In genomic region chr9:38037981-38038306, GRCh38 we compare ENCODE assay signal across 20 cellular contexts. TPM values are rescaled to one million over a fixed set of nuclear protein-coding genes. Genes with fewer than 3 reads are reported as not detected.
A peak's percentile ranks its signal among the peaks of the same experiment; 100 is the strongest.
DNase-seq lines count a peak whose midpoint lies in the region; ATAC-seq, FAIRE-seq and TF ChIP-seq lines count a peak whose summit lies in the region.
"Had no signal": no experiment of that assay in that cellular context is flagged by ENCODE, and none has a peak within 500 bp of the region (broad histone marks: within the 10 kb centered on the region; RNA-seq: fewer than 3 reads in every experiment).

No MANE protein-coding gene starts in this region.

- no peaks in the 10 kb centered on the region for H3K9me3 ChIP-seq in HepG2 (ENCODE audit: low read length)
- H3K9me3 ChIP-seq in right lobe of liver, result no peaks in the 10 kb centered on the region
- no peaks in the 10 kb centered on the region for H3K9me3 ChIP-seq in K562 (replicated peaks; ENCODE audit: control insufficient read depth, insufficient read depth, low read depth, low read length)
- H3K9me3 ChIP-seq: mucosa of descending colon, upper lobe of right lung had no signal

- H3K36me3 ChIP-seq in HepG2 (replicated peaks in 1 of 2; ENCODE audit: control insufficient read depth in 1 of 2, insufficient read depth in 2 of 2, low read length in 2 of 2) (peaks cover 8 to 37% of the 10 kb centered on the region in 2 experiments), right lobe of liver (no peaks in the 10 kb centered on the region), K562 (ENCODE audit: control insufficient read depth, insufficient read depth, low read length) (no peaks in the 10 kb centered on the region)
- H3K36me3 ChIP-seq: upper lobe of right lung had no signal

- no peaks in the 10 kb centered on the region for H3K9me1 ChIP-seq in K562 (ENCODE audit: control insufficient read depth, insufficient read depth, low read length)

- 98% methylated on average over 5 of the region's 5 CpGs for WGBS in HepG2 (ENCODE audit: low lambda C conversion rate)
- WGBS in right lobe of liver (ENCODE audit: insufficient coverage, low coverage, low lambda C conversion rate, missing lambda C conversion rate), result 83% methylated on average over 2 of the region's 5 CpGs
- WGBS in K562 (ENCODE audit: insufficient coverage, low coverage, missing lambda C conversion rate), result 67% methylated on average over 5 of the region's 5 CpGs

- FAIRE-seq in HepG2 (lab: Jason Lieb, UNC), result no peak
- no peak for FAIRE-seq in K562 (lab: Jason Lieb, UNC)

- H3K36me3 Mint-ChIP-seq in type B pancreatic cell, result no peaks in the 10 kb centered on the region

- in situ Hi-C loops in HepG2 (cut with HindIII; ENCODE audit: extremely low pct_ligation_motif_present, low pct_unique_long_range_greater_than_20kb) (no loop called here), K562 (cut with MboI) (no loop called here)

- H3K27me3 ChIP-seq in HepG2 (ENCODE audit: control insufficient read depth in 1 of 2, insufficient read depth in 2 of 2, low read length in 2 of 2) (no peaks in the 10 kb centered on the region), right lobe of liver (no peaks in the 10 kb centered on the region), K562 (ENCODE audit: control insufficient read depth in 2 of 2, insufficient read depth in 2 of 2, low read length in 2 of 2) (no peaks in the 10 kb centered on the region)
- H3K27me3 ChIP-seq: upper lobe of right lung had no signal

- intact Hi-C loops in HepG2 (cut with micrococcal nuclease; ENCODE audit: unreplicated experiment), result no loop called here
- intact Hi-C loops in right lobe of liver (cut with DNase I), result no loop called here
- intact Hi-C loops in K562 (cut with micrococcal nuclease), result loop anchor here (2.0 kb wide), 1 partner anchor 29 kb away; no protein-coding TSS in a partner anchor

- H3K4me3 Mint-ChIP-seq in type B pancreatic cell, result no peak overlapping the region
- H3K4me3 Mint-ChIP-seq: central memory CD8-positive, alpha-beta T cell; stimulated activated naive CD8-positive, alpha-beta T cell treated with anti-CD3 and anti-CD28 coated beads, Interleukin-15, Interleukin-2, amounts not matched to agents 100 ng/mL and 50 ng/mL, for 24 hours had no signal

- TF ChIP-seq RAD21 in HepG2 (CRISPR knock-in tag; IDR thresholded peaks at IDR 0.05) (no peak), K562 (CRISPR knock-in tag; conservative IDR thresholded peaks at IDR 0.05 in 1 of 2, IDR thresholded peaks at IDR 0.05 in 1 of 2) (no peak)

- H3K27ac ChIP-seq in HepG2 (ENCODE audit: extremely low read length, insufficient read depth, low read length), result no peak overlapping the region
- H3K27ac ChIP-seq in right lobe of liver, result no peak overlapping the region
- H3K27ac ChIP-seq in K562 (ENCODE audit: extremely low read depth, low read depth, low read length), result peak overlapping the region; percentile 89
- H3K27ac ChIP-seq: upper lobe of right lung had no signal

- CTCF ChIA-PET in HepG2 (lab: Yijun Ruan, JAX; ENCODE audit: low intra/inter-chr PET ratio, low total read pairs), result no interaction called here
- CTCF ChIA-PET in K562 (lab: Yijun Ruan, JAX; ENCODE audit: low intra/inter-chr PET ratio), result no interaction called here

- no peak for TF ChIP-seq POLR2A in HepG2 (IDR thresholded peaks at IDR 0.05; ENCODE audit: insufficient read depth in 1 of 2, low read depth in 2 of 2, low read length in 2 of 2)
- TF ChIP-seq POLR2A in right lobe of liver (IDR thresholded peaks at IDR 0.05), result no peak
- TF ChIP-seq POLR2A in K562 (conservative IDR thresholded peaks at IDR 0.05), result no peak

- H3K4me1 ChIP-seq in HepG2 (ENCODE audit: insufficient read depth, low read length) (peaks cover 96% of the 10 kb centered on the region), right lobe of liver (peaks cover 0 to 55% (median 14%) of the 10 kb centered on the region in 4 donors), K562 (replicated peaks in 1 of 2; ENCODE audit: control insufficient read depth in 2 of 2, insufficient read depth in 2 of 2, low read length in 2 of 2) (peaks cover 53 to 58% of the 10 kb centered on the region in 2 experiments)

- no peak overlapping the region for H3K4me3 ChIP-seq in HepG2 (replicated peaks in 1 of 3; ENCODE audit: insufficient read depth in 1 of 3, low read depth in 2 of 3, low read length in 3 of 3)
- no peak overlapping the region for H3K4me3 ChIP-seq in right lobe of liver
- H3K4me3 ChIP-seq in K562, result no peak overlapping the region
- H3K4me3 ChIP-seq: mucosa of descending colon, upper lobe of right lung had no signal

- BruUV-seq in HepG2 (replicated peaks; lab: Mats Ljungman, UMichigan), result no TSS peak
- BruUV-seq in K562 (replicated peaks; lab: Mats Ljungman, UMichigan), result no TSS peak

- no peak for ATAC-seq in HepG2
- ATAC-seq in right lobe of liver, result no peak
- ATAC-seq in K562, result no peak
- ATAC-seq: mucosa of descending colon, upper lobe of right lung had no signal

- no peaks in the 10 kb centered on the region for H3K9me3 Mint-ChIP-seq in type B pancreatic cell
- H3K9me3 Mint-ChIP-seq: activated T-helper 2 cell treated with anti-CD3 and anti-CD28 coated beads, Interferon-gamma antibody, Interleukin-2, Interleukin-4, amounts not matched to agents 10 μg/mL and 5 μg/mL and 100 μg/mL, durations not matched to agents 14 hours and 24 hours and 36 hours; central memory CD8-positive, alpha-beta T cell; stimulated activated naive CD8-positive, alpha-beta T cell treated with anti-CD3 and anti-CD28 coated beads, Interleukin-15, Interleukin-2, amounts not matched to agents 100 ng/mL and 50 ng/mL, for 24 hours had no signal

- no peaks in the 10 kb centered on the region for H3K27me3 Mint-ChIP-seq in type B pancreatic cell

- H3K79me2 ChIP-seq in HepG2 (ENCODE audit: insufficient read depth, low read length) (peaks cover 98% of the 10 kb centered on the region), K562 (ENCODE audit: control insufficient read depth, insufficient read depth, low read length) (peaks cover 59% of the 10 kb centered on the region)

- H3K4me1 Mint-ChIP-seq in type B pancreatic cell (ENCODE audit: unreplicated experiment), result peaks cover 42% of the 10 kb centered on the region
- H3K4me1 Mint-ChIP-seq: central memory CD8-positive, alpha-beta T cell had no signal

- DNase-seq in HepG2 (ENCODE audit: low spot score) (no peak), right lobe of liver (no peak), K562 (ENCODE audit: extremely low read depth in 1 of 4, low spot score in 3 of 4) (no peak), islet precursor cell (peak; percentile 53), type B pancreatic cell (ENCODE audit: extremely low spot score, unreplicated experiment) (no peak), hepatic stellate cell (ENCODE audit: low spot score) (no peak), T-helper 1 cell (no peak), NCI-H1417 treated with DMSO at 0.1 percent for 48 hours (lab: John Stamatoyannopoulos, UW) (no peak)
- DNase-seq: activated CD4-positive, alpha-beta T cell treated with anti-CD3 and anti-CD28 coated beads for 1 hour; effector CD4-positive, alpha-beta T cell; hippocampal formation; mucosa of descending colon; NCI-H1092; NCI-H524 treated with DMSO at 0.1 percent for 48 hours; nucleus accumbens; T1000; upper lobe of right lung had no signal

- no peak overlapping the region for H3K9ac ChIP-seq in HepG2 (ENCODE audit: insufficient read depth, low read depth, low read length)
- H3K9ac ChIP-seq in K562 (ENCODE audit: insufficient read depth in 1 of 2, low read depth in 2 of 2, low read length in 2 of 2), result peak overlapping the region; percentile 61 to 83

- H3K4me2 ChIP-seq in HepG2 (ENCODE audit: low read depth, low read length), result no peak overlapping the region
- peak overlapping the region; percentile 70 for H3K4me2 ChIP-seq in K562 (ENCODE audit: insufficient read depth, low read length)

- POLR2A ChIA-PET in HepG2 (lab: Yijun Ruan, JAX) (no interaction called here), K562 (lab: Yijun Ruan, JAX) (interaction anchor here (0.6 kb wide), 3 partner anchors 45 to 322 kb away, joined by 3 read pairs; no protein-coding TSS in a partner anchor)

- H4K20me1 ChIP-seq in HepG2 (ENCODE audit: insufficient read depth, low read length) (peaks cover 34% of the 10 kb centered on the region; the same call in 1 of the 2 replicates), K562 (replicated peaks; ENCODE audit: control insufficient read depth, insufficient read depth, low read length) (no peaks in the 10 kb centered on the region; the same call in 1 of the 2 replicates)

- TF ChIP-seq EP300 in HepG2 (IDR thresholded peaks at IDR 0.05; ENCODE audit: low read depth in 2 of 2, low read length in 2 of 2) (no peak), HepG2 (CRISPR knock-in tag; IDR thresholded peaks at IDR 0.05; ENCODE audit: borderline replicate concordance) (no peak), K562 (IDR thresholded peaks at IDR 0.05; ENCODE audit: low read length) (no peak)

- no peak overlapping the region for H2AFZ ChIP-seq in HepG2 (ENCODE audit: low read length)
- H2AFZ ChIP-seq in K562 (ENCODE audit: low read depth, low read length), result 0 out of 2 replicates have a peak overlapping the region, but pooled peaks have one; percentile 41

- TF ChIP-seq CTCF in HepG2 (CRISPR knock-in tag; IDR thresholded peaks at IDR 0.05) (no peak), right lobe of liver (IDR thresholded peaks at IDR 0.05) (no peak), K562 (IDR thresholded peaks at IDR 0.05 in 2 of 3, conservative IDR thresholded peaks at IDR 0.05 in 1 of 3; ENCODE audit: insufficient read depth in 2 of 3, low read depth in 1 of 3, low read length in 3 of 3) (no peak), type B pancreatic cell (conservative IDR thresholded peaks at IDR 0.05) (no peak)

- peak overlapping the region; percentile 83 for H3K27ac Mint-ChIP-seq in type B pancreatic cell
- H3K27ac Mint-ChIP-seq: activated T-helper 2 cell treated with anti-CD3 and anti-CD28 coated beads, Interferon-gamma antibody, Interleukin-2, Interleukin-4, amounts not matched to agents 10 μg/mL and 5 μg/mL and 100 μg/mL, durations not matched to agents 14 hours and 24 hours and 36 hours; stimulated activated naive CD8-positive, alpha-beta T cell treated with anti-CD3 and anti-CD28 coated beads, Interleukin-15, Interleukin-2, amounts not matched to agents 100 ng/mL and 50 ng/mL, for 24 hours had no signal

RNA-seq across cellular contexts. Expression of gene SHB, which starts 31.1 kb away (rescaled TPM):
- 14.7 and 19.4 TPM in 2 replicates for total RNA-seq in HepG2 (2016; rRNA removed; fragmentation: Illumina TruSeq; extraction: Trizol)
- total RNA-seq in HepG2 (2016; cell fraction: cytosol; rRNA removed; fragmentation: Illumina TruSeq; extraction: Trizol; ENCODE audit: low read depth), result 7.3 and 8.2 TPM in 2 replicates
- 12.9 and 18.0 TPM in 2 replicates for total RNA-seq in HepG2 (2016; cell fraction: insoluble cytoplasmic fraction; rRNA removed; fragmentation: Illumina TruSeq; extraction: Trizol)
- 16.0 and 20.4 TPM in 2 replicates for total RNA-seq in HepG2 (2016; cell fraction: membrane; rRNA removed; fragmentation: Illumina TruSeq; extraction: Trizol)
- total RNA-seq in HepG2 (2016; cell fraction: nucleus; rRNA removed; fragmentation: Illumina TruSeq; extraction: Trizol), result 12.0 and 14.5 TPM in 2 replicates
- 20.7 and 25.3 TPM in 2 replicates for polyA plus RNA-seq in HepG2 (2011; rRNA removed)
- 19.8 and 24.1 TPM in 2 replicates for polyA plus RNA-seq in HepG2 (2011; cell fraction: cytosol; rRNA removed)
- polyA plus RNA-seq in HepG2 (2011; cell fraction: nucleus; rRNA removed), result 26.3 and 29.8 TPM in 2 replicates
- 16.2 and 22.8 TPM in 2 replicates for polyA plus RNA-seq in HepG2 (2012)
- 9.0 and 11.2 TPM in 2 replicates for polyA plus RNA-seq in HepG2 (2016; cell fraction: cytosol; fragmentation: Illumina TruSeq; extraction: Trizol; ENCODE audit: low read depth)
- polyA plus RNA-seq in HepG2 (2016; cell fraction: insoluble cytoplasmic fraction; fragmentation: Illumina TruSeq; extraction: Trizol; ENCODE audit: low read depth), result 21.3 and 23.2 TPM in 2 replicates
- 18.0 and 21.9 TPM in 2 replicates for polyA plus RNA-seq in HepG2 (2016; cell fraction: membrane; fragmentation: Illumina TruSeq; extraction: Trizol; ENCODE audit: low read depth)
- 17.6 and 17.8 TPM in 2 replicates for polyA plus RNA-seq in HepG2 (2016; cell fraction: nucleus; fragmentation: Illumina TruSeq; extraction: Trizol; ENCODE audit: insufficient read depth, low read depth)
- polyA minus RNA-seq in HepG2 (2011; rRNA and poly(A)+ RNA removed; ENCODE audit: low replicate concordance), result 8.6 and 37.7 TPM in 2 replicates
- 28.1 and 28.8 TPM in 2 replicates for polyA minus RNA-seq in HepG2 (2011; cell fraction: cytosol; rRNA and poly(A)+ RNA removed)
- polyA minus RNA-seq in HepG2 (2011; cell fraction: nucleus; rRNA and poly(A)+ RNA removed), result 42.1 and 49.2 TPM in 2 replicates
- total RNA-seq in right lobe of liver, result 10 to 100 TPM; 12.0 to 43.1 (median 21.9) TPM
- total RNA-seq in K562 (2011; cell fraction: chromatin; rRNA removed; ENCODE audit: low replicate concordance), result 6.5 and 13.7 TPM in 2 replicates
- total RNA-seq in K562 (2011; cell fraction: nucleolus; rRNA removed), result 10.4 and 10.7 TPM in 2 replicates
- total RNA-seq in K562 (2011; cell fraction: nucleoplasm; rRNA removed), result 6.3 and 8.7 TPM in 2 replicates
- total RNA-seq in K562 (2014; rRNA removed), result 11.7 and 12.8 TPM in 2 replicates
- 3.8 and 4.0 TPM in 2 replicates for total RNA-seq in K562 (2014; rRNA removed; fragmentation: Illumina TruSeq; extraction: Trizol)
- 5.1 and 5.3 TPM in 2 replicates for total RNA-seq in K562 (2015; rRNA removed; fragmentation: Illumina TruSeq; extraction: Trizol)
- 15.4 and 16.0 TPM in 2 replicates for total RNA-seq in K562 (2021)
- polyA plus RNA-seq in K562 (2011; rRNA removed), result 3.4 and 5.1 TPM in 2 replicates
- 4.1 and 8.5 TPM in 2 replicates for polyA plus RNA-seq in K562 (2011; cell fraction: cytosol; rRNA removed)
- 4.9 and 8.5 TPM in 2 replicates for polyA plus RNA-seq in K562 (2011; cell fraction: nucleus; rRNA removed)
- polyA plus RNA-seq in K562 (2012), result 8.2 and 8.9 TPM in 2 replicates
- 9.6 TPM in 2 replicates for polyA plus RNA-seq in K562 (2014; fragmentation: Illumina TruSeq; extraction: Trizol)
- 1 to 10 TPM in 1 of 2 experiments, under 1 TPM in 1; 0.78 to 1.0 TPM for polyA plus RNA-seq in K562 (2014; fragmentation: Nextera tagmentation; extraction: Ambion mirVana)
- polyA plus RNA-seq in K562 (2014; rRNA removed), result 6.0 and 7.5 TPM in 2 replicates
- polyA minus RNA-seq in K562 (2011; rRNA and poly(A)+ RNA removed), result 4.6 and 5.7 TPM in 2 replicates
- polyA minus RNA-seq in K562 (2011; cell fraction: cytosol; rRNA and poly(A)+ RNA removed), result 7.4 and 12.6 TPM in 2 replicates
- 6.3 and 6.4 TPM in 2 replicates for polyA minus RNA-seq in K562 (2011; cell fraction: nucleus; rRNA and poly(A)+ RNA removed)
- total RNA-seq in type B pancreatic cell (ENCODE audit: low replicate concordance), result 14.4 and 20.0 TPM in 2 replicates
